ENCODE assay signal across 6 cellular contexts in the genomic region with DNA sequence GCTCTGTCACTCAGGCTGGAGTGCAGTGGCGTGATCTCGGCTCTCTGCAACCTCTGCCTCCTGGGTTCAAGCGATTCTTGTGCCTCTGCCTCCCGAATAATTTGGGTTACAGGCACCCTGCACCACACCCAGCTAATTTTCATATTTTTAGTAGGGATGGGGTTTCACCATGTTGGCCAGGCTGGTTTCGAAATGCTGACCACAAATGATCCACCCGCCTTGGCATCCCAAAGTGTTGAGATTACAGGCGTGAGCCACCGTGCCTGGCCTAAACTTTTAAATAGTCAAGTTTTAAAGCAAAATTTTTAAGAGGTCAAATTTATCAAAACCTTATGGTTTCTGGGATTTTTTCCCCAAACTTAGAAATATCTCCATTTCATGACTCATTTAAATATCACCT. TPM values are rescaled to one million over a fixed set of nuclear protein-coding genes. Genes with fewer than 3 reads are reported as not detected.
"Had no signal": no experiment of that assay in that cellular context is flagged by ENCODE, and none has a peak within 500 bp of the region (broad histone marks: within the 10 kb centered on the region; RNA-seq: fewer than 3 reads in every experiment).

No MANE protein-coding gene starts in this region.

RNA-seq across cellular contexts. Expression of gene SIGLEC15, which starts 6.7 kb away (rescaled TPM):
- total RNA-seq: activated CD4-positive, alpha-beta memory T cell treated with anti-CD3 and anti-CD28 coated beads, Interleukin-2, amount 10 ng/mL, durations not matched to agents 7 days and 5 days; activated CD4-positive, alpha-beta T cell treated with anti-CD3 and anti-CD28 coated beads for 36 hours; activated CD8-positive, alpha-beta memory T cell treated with anti-CD3 and anti-CD28 coated beads for 36 hours; activated naive CD4-positive, alpha-beta T cell treated with anti-CD3 and anti-CD28 coated beads for 36 hours; activated T-helper 17 cell treated with anti-CD3 and anti-CD28 coated beads, Interleukin-2, amount 50 U/mL, for 72 hours had no signal
- polyA plus RNA-seq: IgD-negative memory B cell had no signal
